In the genomic region with DNA sequence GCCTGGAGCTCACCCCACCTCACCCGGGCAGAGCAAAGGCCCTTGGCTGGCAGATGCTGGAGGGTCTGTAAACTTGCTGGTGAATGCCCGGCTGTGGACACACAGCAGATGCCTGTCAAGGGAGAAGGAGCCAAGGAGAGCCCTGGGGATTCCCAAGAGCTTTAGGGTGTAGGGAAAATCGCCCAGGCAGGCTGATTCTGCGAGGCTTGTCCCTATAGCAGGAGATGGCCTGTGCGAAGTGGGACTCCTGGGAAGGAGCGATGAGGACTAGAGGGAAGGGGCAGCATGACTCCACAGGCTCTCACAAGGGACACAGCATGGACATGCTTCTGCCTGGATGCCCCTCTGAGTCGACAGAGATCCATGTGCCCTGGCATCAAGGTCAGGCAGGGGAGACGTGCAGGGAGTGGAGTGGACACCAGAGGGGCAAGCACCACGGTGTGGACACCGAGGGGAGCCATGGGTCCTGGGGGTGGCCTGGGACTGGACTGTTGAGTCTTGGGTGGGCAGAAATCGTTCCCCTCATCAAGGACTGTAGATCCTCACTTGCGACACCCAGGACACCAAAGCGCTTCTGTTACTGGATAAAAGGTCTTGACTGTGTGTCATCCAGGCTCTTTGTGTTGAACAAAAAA, we compare ENCODE assay signal across 16 cellular contexts.
DNase-seq lines count a peak whose midpoint lies in the region; ATAC-seq and TF ChIP-seq lines count a peak whose summit lies in the region.
"Had no signal": no experiment of that assay in that cellular context is flagged by ENCODE, and none has a peak within 500 bp of the region (broad histone marks: within the 10 kb centered on the region; RNA-seq: fewer than 3 reads in every experiment).

No MANE protein-coding gene starts in this region.

- WGBS in SK-N-SH (ENCODE audit: low lambda C conversion rate): 61% methylated on average over 6 of the region's 13 CpGs

- peak; percentile 22 for DNase-seq in SK-N-SH
- DNase-seq in natural killer cell: peak; percentile 7
- no peak for DNase-seq in natural killer cell treated with Interleukin-12 subunit alpha and Interleukin-12 subunit beta and Interleukin-15 and Interleukin-18, amount 100 ng/mL, for 72 hours (ENCODE audit: low spot score)
- DNase-seq in neural progenitor cell (ENCODE audit: low spot score): no peak
- peak; percentile 46 for DNase-seq in upper lobe of right lung
- DNase-seq in BE2C: no peak
- no peak for DNase-seq in epidermal melanocyte (ENCODE audit: insufficient read length, low spot score)
- DNase-seq: 8988T, C1 segment of cervical spinal cord, H7, Karpas-422, MM.1S, NCI-H1930, NCI-H2171, NCI-H774 had no signal

- H3K79me2 ChIP-seq in SK-N-SH (ENCODE audit: insufficient read depth): no peaks in the 10 kb centered on the region
- H3K79me2 ChIP-seq in neural progenitor cell (ENCODE audit: low read depth): no peaks in the 10 kb centered on the region

- H3K9me3 ChIP-seq in SK-N-SH (no peaks in the 10 kb centered on the region), neural progenitor cell (ENCODE audit: low read depth) (no peaks in the 10 kb centered on the region), upper lobe of right lung (no peaks in the 10 kb centered on the region), BE2C (no peaks in the 10 kb centered on the region)

- TF ChIP-seq RAD21 in SK-N-SH (IDR thresholded peaks at IDR 0.05; ENCODE audit: low read length): no peak

- H2AFZ ChIP-seq in SK-N-SH (ENCODE audit: low read depth) (no peak overlapping the region), neural progenitor cell (replicated peaks) (no peak overlapping the region)

- 0 out of 2 replicates have a peak, but pooled peaks cover 2% of the 10 kb centered on the region for H3K27me3 ChIP-seq in SK-N-SH (ENCODE audit: insufficient read depth)
- no peaks in the 10 kb centered on the region for H3K27me3 ChIP-seq in neural progenitor cell
- H3K27me3 ChIP-seq in upper lobe of right lung: no peaks in the 10 kb centered on the region
- no peaks in the 10 kb centered on the region for H3K27me3 ChIP-seq in BE2C

- no peak for TF ChIP-seq EP300 in SK-N-SH (IDR thresholded peaks at IDR 0.05; ENCODE audit: borderline replicate concordance in 1 of 2, low read depth in 1 of 2, low read length in 1 of 2)

- H3K36me3 Mint-ChIP-seq in natural killer cell (no peaks in the 10 kb centered on the region), neural progenitor cell (no peaks in the 10 kb centered on the region)
- H3K36me3 Mint-ChIP-seq in natural killer cell treated with Interleukin-12 subunit alpha and Interleukin-12 subunit beta and Interleukin-15 and Interleukin-18, amount 100 ng/mL, for 72 hours: no peaks in the 10 kb centered on the region

- H3K4me1 Mint-ChIP-seq in natural killer cell: peaks cover 11 to 12% of the 10 kb centered on the region in 2 donors
- peaks cover 12 to 21% of the 10 kb centered on the region in 2 donors for H3K4me1 Mint-ChIP-seq in natural killer cell treated with Interleukin-12 subunit alpha and Interleukin-12 subunit beta and Interleukin-15 and Interleukin-18, amount 100 ng/mL, for 72 hours (ENCODE audit: low read depth in 2 of 2)
- H3K4me1 Mint-ChIP-seq in neural progenitor cell: peaks cover 26% of the 10 kb centered on the region

- H3K36me3 ChIP-seq in SK-N-SH (replicated peaks in 1 of 2; ENCODE audit: control insufficient read depth in 1 of 2, insufficient read depth in 2 of 2, low read length in 1 of 2): no peaks in the 10 kb centered on the region
- H3K36me3 ChIP-seq in neural progenitor cell: no peaks in the 10 kb centered on the region
- H3K36me3 ChIP-seq in upper lobe of right lung: no peaks in the 10 kb centered on the region
- no peaks in the 10 kb centered on the region for H3K36me3 ChIP-seq in BE2C

- H3K9me3 Mint-ChIP-seq in natural killer cell: no peaks in the 10 kb centered on the region
- no peaks in the 10 kb centered on the region for H3K9me3 Mint-ChIP-seq in natural killer cell treated with Interleukin-12 subunit alpha and Interleukin-12 subunit beta and Interleukin-15 and Interleukin-18, amount 100 ng/mL, for 72 hours
- no peaks in the 10 kb centered on the region for H3K9me3 Mint-ChIP-seq in neural progenitor cell

- H3K4me2 ChIP-seq in SK-N-SH (no peak overlapping the region), neural progenitor cell (no peak overlapping the region)

- peaks cover 11 to 17% of the 10 kb centered on the region in 2 donors for H3K27me3 Mint-ChIP-seq in natural killer cell (ENCODE audit: low read depth in 2 of 2)
- H3K27me3 Mint-ChIP-seq in natural killer cell treated with Interleukin-12 subunit alpha and Interleukin-12 subunit beta and Interleukin-15 and Interleukin-18, amount 100 ng/mL, for 72 hours: peaks cover 11% of the 10 kb centered on the region in 2 donors
- H3K27me3 Mint-ChIP-seq in neural progenitor cell (ENCODE audit: insufficient read depth, low read depth): peaks cover 11% of the 10 kb centered on the region

- no peaks in the 10 kb centered on the region for H3K9me2 ChIP-seq in SK-N-SH

- no peak overlapping the region for H3K27ac Mint-ChIP-seq in natural killer cell
- H3K27ac Mint-ChIP-seq in natural killer cell treated with Interleukin-12 subunit alpha and Interleukin-12 subunit beta and Interleukin-15 and Interleukin-18, amount 100 ng/mL, for 72 hours: peak overlapping the region in 1 of 2 donors; percentile 50
- peak overlapping the region; percentile 53 for H3K27ac Mint-ChIP-seq in neural progenitor cell

- intact Hi-C loops in natural killer cell (cut with micrococcal nuclease): no loop called here
- intact Hi-C loops in upper lobe of right lung (cut with DNase I): no loop called here

- H3K27ac ChIP-seq in SK-N-SH (ENCODE audit: low read depth in 2 of 2, low read length in 1 of 2): no peak overlapping the region
- H3K27ac ChIP-seq in neural progenitor cell: no peak overlapping the region
- H3K27ac ChIP-seq in upper lobe of right lung: no peak overlapping the region

- H3K4me3 ChIP-seq in SK-N-SH (ENCODE audit: low read depth in 2 of 2, low read length in 1 of 2) (no peak overlapping the region), neural progenitor cell (no peak overlapping the region), upper lobe of right lung (no peak overlapping the region), BE2C (ENCODE audit: low read depth, low read length) (no peak overlapping the region)

- H3K9ac ChIP-seq in SK-N-SH: no peak overlapping the region
- no peak overlapping the region for H3K9ac ChIP-seq in neural progenitor cell

- POLR2A ChIA-PET in SK-N-SH (lab: Yijun Ruan, JAX): interaction anchor here (1.0 kb wide), 1 partner anchor 72 kb away, joined by 3 read pairs; no protein-coding TSS in a partner anchor

- CTCF ChIA-PET in SK-N-SH (lab: Yijun Ruan, JAX): interaction anchor here (0.8 to 4.2 kb wide), 7 partner anchors 10 to 163 kb away, joined by 3 to 52 read pairs (median 4); no protein-coding TSS in a partner anchor

- H4K20me1 ChIP-seq in SK-N-SH (ENCODE audit: insufficient read depth): no peaks in the 10 kb centered on the region
- no peaks in the 10 kb centered on the region for H4K20me1 ChIP-seq in neural progenitor cell (ENCODE audit: low read depth)

- TF ChIP-seq CTCF in SK-N-SH (IDR thresholded peaks at IDR 0.05) (no peak), natural killer cell (IDR thresholded peaks at IDR 0.05) (no peak), neural progenitor cell (IDR thresholded peaks at IDR 0.05) (no peak), upper lobe of right lung (IDR thresholded peaks at IDR 0.05) (no peak), BE2C (IDR thresholded peaks at IDR 0.05; ENCODE audit: low read depth, low read length) (no peak)

- ATAC-seq in SK-N-SH treated with all-trans-retinoic acid at 6 μM for 48 hours (no peak), natural killer cell (no peak), upper lobe of right lung (no peak)
- no peak for ATAC-seq in natural killer cell treated with Interleukin-12 subunit alpha and Interleukin-12 subunit beta and Interleukin-15 and Interleukin-18, amount 100 ng/mL, for 72 hours

- no peaks in the 10 kb centered on the region for H3F3A ChIP-seq in SK-N-SH (replicated peaks; ENCODE audit: insufficient read depth)
- no peaks in the 10 kb centered on the region for H3F3A ChIP-seq in neural progenitor cell (ENCODE audit: low read depth)

- H3K4me3 Mint-ChIP-seq in natural killer cell (no peak overlapping the region), neural progenitor cell (no peak overlapping the region)
- H3K4me3 Mint-ChIP-seq in natural killer cell treated with Interleukin-12 subunit alpha and Interleukin-12 subunit beta and Interleukin-15 and Interleukin-18, amount 100 ng/mL, for 72 hours: no peak overlapping the region

- peaks cover 0 to 14% of the 10 kb centered on the region in 2 experiments; a peak in 1 of 4 replicates for H3K4me1 ChIP-seq in SK-N-SH (ENCODE audit: control insufficient read depth in 1 of 2, insufficient read depth in 2 of 2, low read depth in 1 of 2, low read length in 1 of 2)
- peaks cover 4% of the 10 kb centered on the region for H3K4me1 ChIP-seq in neural progenitor cell
- peaks cover 22% of the 10 kb centered on the region for H3K4me1 ChIP-seq in upper lobe of right lung
- no peaks in the 10 kb centered on the region for H3K4me1 ChIP-seq in BE2C

TF ChIP-seq in SK-N-SH, 30 proteins besides CTCF, POLR2A, EP300 and RAD21 (continues in another document):
- no peak for TF ChIP-seq TEAD4 (IDR thresholded peaks at IDR 0.05; ENCODE audit: borderline replicate concordance, insufficient read depth)
- TF ChIP-seq, protein P1, sequence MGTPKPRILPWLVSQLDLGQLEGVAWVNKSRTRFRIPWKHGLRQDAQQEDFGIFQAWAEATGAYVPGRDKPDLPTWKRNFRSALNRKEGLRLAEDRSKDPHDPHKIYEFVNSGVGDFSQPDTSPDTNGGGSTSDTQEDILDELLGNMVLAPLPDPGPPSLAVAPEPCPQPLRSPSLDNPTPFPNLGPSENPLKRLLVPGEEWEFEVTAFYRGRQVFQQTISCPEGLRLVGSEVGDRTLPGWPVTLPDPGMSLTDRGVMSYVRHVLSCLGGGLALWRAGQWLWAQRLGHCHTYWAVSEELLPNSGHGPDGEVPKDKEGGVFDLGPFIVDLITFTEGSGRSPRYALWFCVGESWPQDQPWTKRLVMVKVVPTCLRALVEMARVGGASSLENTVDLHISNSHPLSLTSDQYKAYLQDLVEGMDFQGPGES (IDR thresholded peaks at IDR 0.05; ENCODE audit: low read depth, low read length): no peak

TF ChIP-seq in SK-N-SH treated with all-trans-retinoic acid at 6 μM for 48 hours, 23 proteins besides CTCF, POLR2A, EP300 and RAD21 (continues in another document):
- TF ChIP-seq ZNF565 (CRISPR knock-in tag; conservative IDR thresholded peaks at IDR 0.05; ENCODE audit: low read depth): no peak

Comparison
In these comparisons a context has a peak if more than half of its experiments do, and no peak if none do; other contexts are left out.
1. DNase-seq: peak in SK-N-SH (single experiment), natural killer cell (single experiment) and upper lobe of right lung (single experiment); none in natural killer cell treated with Interleukin-12 subunit alpha and Interleukin-12 subunit beta and Interleukin-15 and Interleukin-18, amount 100 ng/mL, for 72 hours (single experiment), neural progenitor cell (single experiment), BE2C (single experiment) and epidermal melanocyte (single experiment).